In the genomic region with DNA sequence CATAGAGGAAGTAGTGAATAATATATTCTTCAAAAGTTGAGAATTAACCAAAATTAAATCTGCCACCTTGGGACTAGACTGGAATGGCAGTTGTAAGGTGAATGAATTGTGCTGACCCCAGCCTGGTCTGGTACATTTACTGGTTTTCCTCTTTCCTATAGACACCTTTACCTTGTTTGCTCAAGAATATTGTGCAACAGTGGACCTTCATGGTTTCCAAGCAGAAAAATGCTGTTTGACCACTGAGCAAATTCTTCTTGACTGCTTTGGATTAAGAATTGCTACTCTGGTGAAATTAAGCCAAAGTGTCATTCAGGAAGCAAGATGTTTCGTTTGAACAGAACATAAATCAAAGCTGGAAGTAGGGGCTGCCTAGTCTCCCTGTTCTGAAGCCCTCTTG, we compare ENCODE assay signal across 17 cellular contexts.
A peak's percentile ranks its signal among the peaks of the same experiment; 100 is the strongest.
DNase-seq lines count a peak whose midpoint lies in the region; ATAC-seq and TF ChIP-seq lines count a peak whose summit lies in the region.
"Had no signal": no experiment of that assay in that cellular context is flagged by ENCODE, and none has a peak within 500 bp of the region (broad histone marks: within the 10 kb centered on the region; RNA-seq: fewer than 3 reads in every experiment).

No MANE protein-coding gene starts in this region.

- peaks cover 4% of the 10 kb centered on the region for H3K9me3 Mint-ChIP-seq in activated CD4-positive, alpha-beta T cell treated with anti-CD3 and anti-CD28 coated beads, Interleukin-2, amount 10 ng/mL, durations not matched to agents 24 days and 14 days
- H3K9me3 Mint-ChIP-seq: CD4-positive, alpha-beta T cell; H9 had no signal

- H3K9ac ChIP-seq in IMR-90 (ENCODE audit: low read depth, low read length) = no peak overlapping the region

- H3K4me3 ChIP-seq in IMR-90 (ENCODE audit: insufficient read depth, low read depth, low read length) = no peak overlapping the region
- H3K4me3 ChIP-seq: A549 had no signal

- no peaks in the 10 kb centered on the region for H3K9me3 ChIP-seq in IMR-90 (ENCODE audit: control insufficient read depth, insufficient read depth, low read length)
- H3K9me3 ChIP-seq: A549 had no signal

- WGBS in IMR-90 (ENCODE audit: extremely low coverage in 2 of 2, insufficient read length in 1 of 2), 2 experiments = no CpG with 5 or more reads among the region's 1 CpG

- no peaks in the 10 kb centered on the region for H3K9me1 ChIP-seq in IMR-90 (ENCODE audit: insufficient read depth, low read length)

- peaks cover 47% of the 10 kb centered on the region for H3K36me3 Mint-ChIP-seq in activated CD4-positive, alpha-beta T cell treated with anti-CD3 and anti-CD28 coated beads, Interleukin-2, amount 10 ng/mL, durations not matched to agents 24 days and 14 days (ENCODE audit: low read depth)

- H3K79me1 ChIP-seq in IMR-90 (ENCODE audit: low read depth in 1 of 2, low read length in 2 of 2) = no peaks in the 10 kb centered on the region

- intact Hi-C loops in activated CD4-positive, alpha-beta T cell treated with anti-CD3 and anti-CD28 coated beads, Interleukin-2, amount 10 ng/mL, durations not matched to agents 24 days and 14 days (cut with micrococcal nuclease) = no loop called here
- intact Hi-C loops in IMR-90 (cut with micrococcal nuclease) = no loop called here

- TF ChIP-seq RAD21 in IMR-90 (IDR thresholded peaks at IDR 0.05; ENCODE audit: low read length) = no peak

- peak; percentile 45 for DNase-seq in activated CD4-positive, alpha-beta T cell treated with anti-CD3 and anti-CD28 coated beads, Interleukin-2, amount 10 ng/mL, durations not matched to agents 24 days and 14 days
- no peak for DNase-seq in activated CD4-positive, alpha-beta T cell treated with anti-CD3 and anti-CD28 coated beads for 48 hours
- DNase-seq in IMR-90 (no peak), astrocyte of the hippocampus (ENCODE audit: low read depth, low spot score) (peak; percentile 20), renal cortical epithelial cell (ENCODE audit: low read depth) (peak; percentile 73), RPMI8226 (no peak)
- DNase-seq: AML-193; CD4-positive, alpha-beta T cell; DMS79 treated with DMSO at 0.1 percent for 48 hours; GF-D8; H9; KG1 had no signal

- CTCF ChIA-PET in IMR-90 (lab: Yijun Ruan, JAX) = no interaction called here

- no peak overlapping the region for H2BK120ac ChIP-seq in IMR-90 (ENCODE audit: low read depth, low read length)

- no peak for TF ChIP-seq CTCF in IMR-90 (conservative IDR thresholded peaks at IDR 0.05; ENCODE audit: low read depth, low read length)

- H3K27me3 ChIP-seq in IMR-90 (ENCODE audit: control insufficient read depth, insufficient read depth, low read length) = peaks cover 21% of the 10 kb centered on the region

- no peak overlapping the region for H3K14ac ChIP-seq in IMR-90 (replicated peaks; ENCODE audit: low read depth, low read length)

- H3K23ac ChIP-seq in IMR-90 (ENCODE audit: low read depth, low read length) = no peak overlapping the region

- no peak overlapping the region for H3K4me2 ChIP-seq in IMR-90 (ENCODE audit: low read depth, low read length)
- H3K4me2 ChIP-seq: A549 had no signal

- H3K36me3 ChIP-seq in IMR-90 (ENCODE audit: control insufficient read depth, insufficient read depth, low read length) = no peaks in the 10 kb centered on the region

- in situ Hi-C loops in IMR-90 (cut with MboI; ENCODE audit: low sequenced_read_pairs) = no loop called here

- no peaks in the 10 kb centered on the region for H3K27me3 Mint-ChIP-seq in activated CD4-positive, alpha-beta T cell treated with anti-CD3 and anti-CD28 coated beads, Interleukin-2, amount 10 ng/mL, durations not matched to agents 24 days and 14 days
- H3K27me3 Mint-ChIP-seq: CD4-positive, alpha-beta T cell had no signal

- no peak overlapping the region for H3K4me3 Mint-ChIP-seq in activated CD4-positive, alpha-beta T cell treated with anti-CD3 and anti-CD28 coated beads, Interleukin-2, amount 10 ng/mL, durations not matched to agents 24 days and 14 days
- H3K4me3 Mint-ChIP-seq: CD4-positive, alpha-beta T cell; H9 had no signal

- no peak overlapping the region for H2BK15ac ChIP-seq in IMR-90 (ENCODE audit: low read depth, low read length)

- H4K8ac ChIP-seq in IMR-90 (ENCODE audit: low read depth in 2 of 2, low read length in 2 of 2) = no peak overlapping the region

- H3K56ac ChIP-seq in IMR-90 (ENCODE audit: extremely low read depth, insufficient read depth, low read length) = no peak overlapping the region

- no peaks in the 10 kb centered on the region for H4K20me1 ChIP-seq in IMR-90 (ENCODE audit: insufficient read depth, low read length)

- no peak overlapping the region for H3K27ac Mint-ChIP-seq in activated CD4-positive, alpha-beta T cell treated with anti-CD3 and anti-CD28 coated beads, Interleukin-2, amount 10 ng/mL, durations not matched to agents 24 days and 14 days
- H3K27ac Mint-ChIP-seq: CD4-positive, alpha-beta T cell; H9 had no signal

- no TSS peak for BruUV-seq in IMR-90 (replicated peaks; lab: Mats Ljungman, UMichigan)

- ATAC-seq in IMR-90 (ENCODE audit: low read depth) (no peak), HG03097 (IDR thresholded peaks at IDR 0.05; ENCODE audit: low FRiP score, unreplicated experiment) (no peak), HG02678 (IDR thresholded peaks at IDR 0.05; ENCODE audit: unreplicated experiment) (no peak)
- ATAC-seq: A549 had no signal

- H2AK9ac ChIP-seq in IMR-90 (replicated peaks; ENCODE audit: low read depth, low read length, poor library complexity) = no peak overlapping the region

- H3K4me1 ChIP-seq in IMR-90 (ENCODE audit: control insufficient read depth, insufficient read depth, low read length) = no peaks in the 10 kb centered on the region; the same call in 1 of the 2 replicates
- H3K4me1 ChIP-seq: A549 had no signal

- no peak overlapping the region for H2AFZ ChIP-seq in IMR-90 (replicated peaks; ENCODE audit: low read length, poor library complexity)

- H3K4me1 Mint-ChIP-seq in activated CD4-positive, alpha-beta T cell treated with anti-CD3 and anti-CD28 coated beads, Interleukin-2, amount 10 ng/mL, durations not matched to agents 24 days and 14 days = peaks cover 17% of the 10 kb centered on the region

- H3K4ac ChIP-seq in IMR-90 (ENCODE audit: low read depth, low read length) = no peak overlapping the region

- no peak for TF ChIP-seq POLR2A in IMR-90 (IDR thresholded peaks at IDR 0.05; ENCODE audit: low read depth, low read length)

- no peak overlapping the region for H2BK5ac ChIP-seq in IMR-90 (ENCODE audit: low read depth, low read length, poor library complexity, severe bottlenecking)

- no peak overlapping the region for H2BK20ac ChIP-seq in IMR-90 (ENCODE audit: low read depth, low read length)

- H4K5ac ChIP-seq in IMR-90 (ENCODE audit: low read depth, low read length) = no peak overlapping the region

- POLR2A ChIA-PET in IMR-90 (lab: Charles Lee; ENCODE audit: unreplicated experiment) = no interaction called here

- dilution Hi-C loops in IMR-90 (cut with HindIII; ENCODE audit: low sequenced_read_pairs, unreplicated experiment) = no loop called here

- no peak overlapping the region for H3K27ac ChIP-seq in IMR-90 (ENCODE audit: insufficient read depth, low read length)
- H3K27ac ChIP-seq: 22Rv1, A549, C4-2B had no signal

- H2AK5ac ChIP-seq in IMR-90 (ENCODE audit: low read depth, low read length) = no peak overlapping the region

- no peak overlapping the region for H4K91ac ChIP-seq in IMR-90 (ENCODE audit: insufficient read depth, low read depth, low read length)

- H3K18ac ChIP-seq in IMR-90 (ENCODE audit: low read depth, low read length) = no peak overlapping the region

TF ChIP-seq in IMR-90, 13 proteins besides CTCF, POLR2A, EP300 and RAD21:
- TF ChIP-seq NFE2L2 (IDR thresholded peaks at IDR 0.05; ENCODE audit: low read depth, low read length) (no peak), CHD1 (IDR thresholded peaks at IDR 0.05; ENCODE audit: low read depth, low read length) (no peak), FOS (IDR thresholded peaks at IDR 0.05; ENCODE audit: low read depth, low read length) (no peak), RCOR1 (IDR thresholded peaks at IDR 0.05; ENCODE audit: insufficient replicate concordance, low read length) (no peak), CEBPB (IDR thresholded peaks at IDR 0.05; ENCODE audit: low read depth, low read length) (peak; percentile 46)
- TF ChIP-seq, protein P1, sequence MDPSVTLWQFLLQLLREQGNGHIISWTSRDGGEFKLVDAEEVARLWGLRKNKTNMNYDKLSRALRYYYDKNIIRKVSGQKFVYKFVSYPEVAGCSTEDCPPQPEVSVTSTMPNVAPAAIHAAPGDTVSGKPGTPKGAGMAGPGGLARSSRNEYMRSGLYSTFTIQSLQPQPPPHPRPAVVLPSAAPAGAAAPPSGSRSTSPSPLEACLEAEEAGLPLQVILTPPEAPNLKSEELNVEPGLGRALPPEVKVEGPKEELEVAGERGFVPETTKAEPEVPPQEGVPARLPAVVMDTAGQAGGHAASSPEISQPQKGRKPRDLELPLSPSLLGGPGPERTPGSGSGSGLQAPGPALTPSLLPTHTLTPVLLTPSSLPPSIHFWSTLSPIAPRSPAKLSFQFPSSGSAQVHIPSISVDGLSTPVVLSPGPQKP (IDR thresholded peaks at IDR 0.05; ENCODE audit: borderline replicate concordance, low read depth, low read length) = no peak
- TF ChIP-seq, protein P2, sequence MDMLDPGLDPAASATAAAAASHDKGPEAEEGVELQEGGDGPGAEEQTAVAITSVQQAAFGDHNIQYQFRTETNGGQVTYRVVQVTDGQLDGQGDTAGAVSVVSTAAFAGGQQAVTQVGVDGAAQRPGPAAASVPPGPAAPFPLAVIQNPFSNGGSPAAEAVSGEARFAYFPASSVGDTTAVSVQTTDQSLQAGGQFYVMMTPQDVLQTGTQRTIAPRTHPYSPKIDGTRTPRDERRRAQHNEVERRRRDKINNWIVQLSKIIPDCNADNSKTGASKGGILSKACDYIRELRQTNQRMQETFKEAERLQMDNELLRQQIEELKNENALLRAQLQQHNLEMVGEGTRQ (IDR thresholded peaks at IDR 0.05; ENCODE audit: low read depth, low read length) = no peak

Comparison
In these comparisons a context has a peak if more than half of its experiments do, and no peak if none do; other contexts are left out.
1. DNase-seq: peak in activated CD4-positive, alpha-beta T cell treated with anti-CD3 and anti-CD28 coated beads, Interleukin-2, amount 10 ng/mL, durations not matched to agents 24 days and 14 days (single experiment), astrocyte of the hippocampus (single experiment) and renal cortical epithelial cell (single experiment); none in activated CD4-positive, alpha-beta T cell treated with anti-CD3 and anti-CD28 coated beads for 48 hours (single experiment), IMR-90 (single experiment) and RPMI8226 (single experiment).